ENCODE assay signal across 11 cellular contexts in the genomic region with DNA sequence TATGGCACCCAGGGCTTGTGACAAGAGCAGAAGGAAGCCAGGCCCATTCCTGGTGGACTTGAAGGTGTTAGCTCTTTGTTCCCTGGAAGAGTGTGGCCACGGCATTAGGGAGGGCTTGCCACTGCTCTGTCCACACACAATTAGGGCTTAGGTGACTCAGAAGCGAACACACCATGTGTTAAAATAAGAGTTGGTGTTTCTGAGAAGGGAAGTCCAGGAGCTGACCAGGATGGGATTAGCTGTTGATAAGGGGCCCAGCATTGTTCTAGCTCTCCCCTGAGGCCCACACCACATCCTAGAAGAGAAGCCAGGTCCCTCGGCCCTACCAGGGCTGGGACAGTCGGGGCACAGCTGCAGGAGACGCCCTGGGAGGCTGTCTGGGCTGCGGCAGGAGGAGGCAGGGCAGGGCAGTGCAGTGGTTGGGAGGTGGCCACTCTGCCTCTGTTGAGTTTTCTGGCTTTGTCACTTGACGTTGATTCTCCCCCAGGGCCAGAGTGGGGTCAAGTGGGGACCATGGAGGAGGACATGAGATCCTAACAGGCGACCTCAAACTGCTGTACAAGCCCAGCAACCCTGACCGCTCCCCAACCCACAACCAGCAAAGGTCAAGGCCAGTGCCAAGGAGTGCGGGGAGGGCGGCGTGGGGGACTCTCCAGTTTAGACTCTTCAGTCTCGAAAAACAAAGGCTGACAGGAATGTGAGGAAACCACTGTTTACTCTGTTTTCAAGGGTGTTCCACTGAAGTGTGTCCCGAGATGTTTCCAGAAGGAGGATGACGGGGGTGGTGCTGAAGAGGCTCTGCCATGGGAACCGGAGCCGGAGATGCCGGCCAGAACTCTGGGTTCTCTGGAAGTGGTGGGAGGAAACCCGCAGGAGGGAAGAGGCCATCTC. TPM values are rescaled to one million over a fixed set of nuclear protein-coding genes. Genes with fewer than 3 reads are reported as not detected.
A peak's percentile ranks its signal among the peaks of the same experiment; 100 is the strongest.
DNase-seq lines count a peak whose midpoint lies in the region; ATAC-seq and TF ChIP-seq lines count a peak whose summit lies in the region.
"Had no signal": no experiment of that assay in that cellular context is flagged by ENCODE, and none has a peak within 500 bp of the region (broad histone marks: within the 10 kb centered on the region; RNA-seq: fewer than 3 reads in every experiment).

No MANE protein-coding gene starts in this region.

- TF ChIP-seq POLR2A in stomach (IDR thresholded peaks at IDR 0.05): no peak

- H3K27me3 Mint-ChIP-seq in activated CD8-positive, alpha-beta T cell treated with anti-CD3 and anti-CD28 coated beads, Interleukin-2, amount 10 ng/mL, durations not matched to agents 7 days and 5 days (ENCODE audit: low read depth): peaks cover 8% of the 10 kb centered on the region
- H3K27me3 Mint-ChIP-seq in activated T-cell treated with anti-CD3 and anti-CD28 coated beads, Interleukin-2, amount 50 U/mL, for 24 hours: peaks cover 13% of the 10 kb centered on the region

- H3K27ac ChIP-seq in caudate nucleus (ENCODE audit: low read depth, low read length) (peak overlapping the region; percentile 82), left lung (peak overlapping the region; percentile 94 to 95), stomach (peak overlapping the region; percentile 11 to 86 (median 72))

- H3K4me1 ChIP-seq in left lung: peaks cover 67 to 99% of the 10 kb centered on the region in 2 donors
- peaks cover 39 to 87% (median 53%) of the 10 kb centered on the region in 4 donors for H3K4me1 ChIP-seq in stomach

- no peak overlapping the region for H3K4me3 Mint-ChIP-seq in activated CD8-positive, alpha-beta T cell treated with anti-CD3 and anti-CD28 coated beads, Interleukin-2, amount 10 ng/mL, durations not matched to agents 7 days and 5 days
- no peak overlapping the region for H3K4me3 Mint-ChIP-seq in activated T-cell treated with anti-CD3 and anti-CD28 coated beads, Interleukin-2, amount 50 U/mL, for 24 hours
- H3K4me3 Mint-ChIP-seq: effector memory CD8-positive, alpha-beta T cell had no signal

- H3K4me1 Mint-ChIP-seq in activated CD8-positive, alpha-beta T cell treated with anti-CD3 and anti-CD28 coated beads, Interleukin-2, amount 10 ng/mL, durations not matched to agents 7 days and 5 days (ENCODE audit: low read depth): peaks cover 52% of the 10 kb centered on the region
- peaks cover 9% of the 10 kb centered on the region for H3K4me1 Mint-ChIP-seq in activated T-cell treated with anti-CD3 and anti-CD28 coated beads, Interleukin-2, amount 50 U/mL, for 24 hours (ENCODE audit: low read depth)

- peak overlapping the region in 1 of 2 donors; percentile 34 for H3K4me3 ChIP-seq in left lung
- no peak overlapping the region for H3K4me3 ChIP-seq in stomach

- no peaks in the 10 kb centered on the region for H3K36me3 Mint-ChIP-seq in activated CD8-positive, alpha-beta T cell treated with anti-CD3 and anti-CD28 coated beads, Interleukin-2, amount 10 ng/mL, durations not matched to agents 7 days and 5 days (ENCODE audit: low read depth)
- no peaks in the 10 kb centered on the region for H3K36me3 Mint-ChIP-seq in activated T-cell treated with anti-CD3 and anti-CD28 coated beads, Interleukin-2, amount 50 U/mL, for 24 hours (ENCODE audit: low read depth)

- CTCF ChIA-PET in activated CD8-positive, alpha-beta T cell treated with anti-CD3 and anti-CD28 coated beads, Interleukin-2, amount 10 ng/mL, durations not matched to agents 7 days and 5 days (lab: Charles Lee): interaction anchor here (1.1 to 4.5 kb wide), 4 partner anchors 18 to 73 kb away, joined by 3 to 25 read pairs (median 7); no protein-coding TSS in a partner anchor

- H3K9me3 ChIP-seq in left lung: no peaks in the 10 kb centered on the region
- H3K9me3 ChIP-seq in stomach: no peaks in the 10 kb centered on the region

- H3K27me3 ChIP-seq in left lung: no peaks in the 10 kb centered on the region
- no peaks in the 10 kb centered on the region for H3K27me3 ChIP-seq in stomach

- TF ChIP-seq EP300 in stomach (IDR thresholded peaks at IDR 0.05): no peak

- intact Hi-C loops in left lung (cut with DNase I) (loop anchor here in 1 of 2 donors (5.0 kb wide), 1 partner anchor 44 kb away; a partner anchor contains a TSS), stomach (cut with DNase I; ENCODE audit: low total_unique reads) (no loop called here)

- H3K36me3 ChIP-seq in left lung: no peaks in the 10 kb centered on the region
- no peaks in the 10 kb centered on the region for H3K36me3 ChIP-seq in stomach

- TF ChIP-seq CTCF in left lung (IDR thresholded peaks at IDR 0.05): no peak
- TF ChIP-seq CTCF in stomach (IDR thresholded peaks at IDR 0.05): no peak

- peak; percentile 58 for ATAC-seq in left lung
- no peak for ATAC-seq in HG03439 (IDR thresholded peaks at IDR 0.05; ENCODE audit: unreplicated experiment)
- ATAC-seq in activated CD8-positive, alpha-beta T cell treated with anti-CD3 and anti-CD28 coated beads, Interleukin-2, amount 10 ng/mL, durations not matched to agents 7 days and 5 days: no peak
- ATAC-seq: effector memory CD8-positive, alpha-beta T cell; PC-3 had no signal

- 61 to 69% (median 65%) methylated on average over 19 of the region's 19 CpGs for WGBS in stomach, 5 donors

- POLR2A ChIA-PET in activated CD8-positive, alpha-beta T cell treated with anti-CD3 and anti-CD28 coated beads, Interleukin-2, amount 10 ng/mL, durations not matched to agents 7 days and 5 days (lab: Charles Lee): interaction anchor here (0.5 kb wide), 1 partner anchor 83 kb away, joined by 3 read pairs; no protein-coding TSS in a partner anchor

- no peak overlapping the region for H3K27ac Mint-ChIP-seq in activated CD8-positive, alpha-beta T cell treated with anti-CD3 and anti-CD28 coated beads, Interleukin-2, amount 10 ng/mL, durations not matched to agents 7 days and 5 days
- H3K27ac Mint-ChIP-seq in activated T-cell treated with anti-CD3 and anti-CD28 coated beads, Interleukin-2, amount 50 U/mL, for 24 hours: no peak overlapping the region
- H3K27ac Mint-ChIP-seq: effector memory CD8-positive, alpha-beta T cell had no signal

- DNase-seq in LHCN-M2 (ENCODE audit: low read depth): peak; percentile 45
- no peak for DNase-seq in caudate nucleus (lab: John Stamatoyannopoulos, UW)
- peak; percentile 92 to 93 for DNase-seq in left lung
- no peak for DNase-seq in stomach
- DNase-seq in NCI-H1417 treated with DMSO at 0.1 percent for 48 hours (lab: John Stamatoyannopoulos, UW): no peak
- no peak for DNase-seq in activated CD8-positive, alpha-beta T cell treated with anti-CD3 and anti-CD28 coated beads, Interleukin-2, amount 10 ng/mL, durations not matched to agents 7 days and 5 days
- no peak for DNase-seq in activated T-cell treated with anti-CD3 and anti-CD28 coated beads, Interleukin-2, amount 50 U/mL, for 24 hours
- DNase-seq: effector memory CD8-positive, alpha-beta T cell; midbrain; PC-3 had no signal

- H3K9me3 Mint-ChIP-seq in activated CD8-positive, alpha-beta T cell treated with anti-CD3 and anti-CD28 coated beads, Interleukin-2, amount 10 ng/mL, durations not matched to agents 7 days and 5 days (ENCODE audit: insufficient read depth): no peaks in the 10 kb centered on the region
- no peaks in the 10 kb centered on the region for H3K9me3 Mint-ChIP-seq in activated T-cell treated with anti-CD3 and anti-CD28 coated beads, Interleukin-2, amount 50 U/mL, for 24 hours
- H3K9me3 Mint-ChIP-seq: effector memory CD8-positive, alpha-beta T cell had no signal

RNA-seq across cellular contexts. Expression of a gene that starts 16.8 kb away (rescaled TPM):
- total RNA-seq in LHCN-M2 (2014; rRNA removed): not detected in 2 replicates
- polyA plus RNA-seq in LHCN-M2 (2012): not detected
- total RNA-seq in left lung: 10 to 100 TPM in 1 of 2 donors, 1 to 10 TPM in 1; 9.2 to 10.5 TPM
- total RNA-seq in stomach: 1 to 10 TPM in 1 of 5 donors, under 1 TPM in 1, not detected in 3; 0.72 to 5.8 TPM
- 1 to 10 TPM; 1.1 to 2.4 (median 1.7) TPM for polyA plus RNA-seq in stomach
- 100 to 1,000 TPM; 136 to 143 TPM for total RNA-seq in activated CD8-positive, alpha-beta T cell treated with anti-CD3 and anti-CD28 coated beads, Interleukin-2, amount 10 ng/mL, durations not matched to agents 7 days and 5 days
- total RNA-seq: PC-3 had no signal

RNA-seq across cellular contexts. Expression of a gene that starts 42.9 kb away (rescaled TPM):
- 129 and 179 TPM in 2 replicates for total RNA-seq in LHCN-M2 (2014; rRNA removed)
- polyA plus RNA-seq in LHCN-M2 (2012): 120 TPM
- total RNA-seq in left lung: 10 to 100 TPM; 24.7 to 27.1 TPM
- 10 to 100 TPM in 2 of 5 donors, 1 to 10 TPM in 3; 2.3 to 23.2 (median 9.7) TPM for total RNA-seq in stomach
- polyA plus RNA-seq in stomach: 10 to 100 TPM; 11.3 to 20.0 (median 15.3) TPM
- under 1 TPM; 0.11 to 0.13 TPM for total RNA-seq in activated CD8-positive, alpha-beta T cell treated with anti-CD3 and anti-CD28 coated beads, Interleukin-2, amount 10 ng/mL, durations not matched to agents 7 days and 5 days

RNA-seq across cellular contexts. Expression of a gene that starts 42.9 kb away (rescaled TPM):
- total RNA-seq in LHCN-M2 (2014; rRNA removed) (not detected in 2 replicates), left lung (over 10,000 TPM; 11,570 to 18,328 TPM), stomach (1,000 to 10,000 TPM in 1 of 5 donors, 10 to 100 TPM in 1, 1 to 10 TPM in 1, under 1 TPM in 1, not detected in 1; 0.14 to 4,040 (median 7.4) TPM)
- not detected for polyA plus RNA-seq in LHCN-M2 (2012)
- polyA plus RNA-seq in stomach: 10 to 100 TPM in 1 of 3 donors, 1 to 10 TPM in 1, under 1 TPM in 1; 0.44 to 10.8 (median 1.8) TPM
- not detected for total RNA-seq in activated CD8-positive, alpha-beta T cell treated with anti-CD3 and anti-CD28 coated beads, Interleukin-2, amount 10 ng/mL, durations not matched to agents 7 days and 5 days
- total RNA-seq: PC-3 had no signal

Comparison
In these comparisons a context has a peak if more than half of its experiments do, and no peak if none do; other contexts are left out.
1. DNase-seq: peak in LHCN-M2 (single experiment) and left lung (2 of 2); none in caudate nucleus (0 of 61), stomach (single experiment), NCI-H1417 treated with DMSO at 0.1 percent for 48 hours (single experiment), activated CD8-positive, alpha-beta T cell treated with anti-CD3 and anti-CD28 coated beads, Interleukin-2, amount 10 ng/mL, durations not matched to agents 7 days and 5 days (single experiment) and activated T-cell treated with anti-CD3 and anti-CD28 coated beads, Interleukin-2, amount 50 U/mL, for 24 hours (single experiment).
2. RNA of a gene that starts 16.8 kb away (total RNA-seq): 136 to 143 TPM in activated CD8-positive, alpha-beta T cell treated with anti-CD3 and anti-CD28 coated beads, Interleukin-2, amount 10 ng/mL, durations not matched to agents 7 days and 5 days; 9.2 to 10.5 TPM in left lung, not detected in LHCN-M2 and 0.72 to 5.8 TPM in stomach; every median in the first group is over 10 times any median in the second.
3. Peak in every context shown above with its lines, with median percentiles within 50 percentile points of each other: H3K27ac ChIP-seq.